1 cellular context compared by ENCODE assay signal in genomic region chrX:19604375-19604774, GRCh38.
TF ChIP-seq lines count a peak whose summit lies in the region.

No MANE protein-coding gene starts in this region.

TF ChIP-seq in A549, 52 proteins besides CTCF, POLR2A, EP300 and RAD21 (continued from another document):
- TF ChIP-seq BCL3 (IDR thresholded peaks at IDR 0.05) = no peak
